8 cellular contexts compared by ENCODE assay signal in genomic region chr5:180811012-180811622, GRCh38. TPM values are rescaled to one million over a fixed set of nuclear protein-coding genes. Genes with fewer than 3 reads are reported as not detected.
DNase-seq lines count a peak whose midpoint lies in the region; ATAC-seq and TF ChIP-seq lines count a peak whose summit lies in the region.

No MANE protein-coding gene starts in this region.

- TF ChIP-seq POLR2A in vagina (IDR thresholded peaks at IDR 0.05): no peak

- in situ Hi-C loops in astrocyte of the cerebellum (cut with HindIII; ENCODE audit: low sequenced_read_pairs): no loop called here

- no peaks in the 10 kb centered on the region for H3K9me3 ChIP-seq in right atrium auricular region
- no peaks in the 10 kb centered on the region for H3K9me3 ChIP-seq in lung (ENCODE audit: control insufficient read depth in 2 of 2, insufficient read depth in 1 of 2, low read length in 1 of 2)
- no peaks in the 10 kb centered on the region for H3K9me3 ChIP-seq in vagina

- no peak for ATAC-seq in left ventricle myocardium superior
- ATAC-seq in lung (ENCODE audit: insufficient read depth, low FRiP score): no peak
- no peak for ATAC-seq in GM19455 (IDR thresholded peaks at IDR 0.05; ENCODE audit: unreplicated experiment)
- no peak for ATAC-seq in HG03378 (IDR thresholded peaks at IDR 0.05; ENCODE audit: unreplicated experiment)

- 9 to 12% methylated on average over 22 of the region's 22 CpGs for WGBS in lung, 2 donors

- H3K4me3 ChIP-seq in right atrium auricular region: peak overlapping the region; percentile 68 to 69
- peak overlapping the region; percentile 76 for H3K4me3 ChIP-seq in astrocyte of the cerebellum (ENCODE audit: low read depth, low read length)
- peak overlapping the region; percentile 71 for H3K4me3 ChIP-seq in lung
- H3K4me3 ChIP-seq in vagina: peak overlapping the region; percentile 64 to 73

- TF ChIP-seq CTCF in right atrium auricular region (IDR thresholded peaks at IDR 0.05) (no peak), astrocyte of the cerebellum (IDR thresholded peaks at IDR 0.05; ENCODE audit: low read depth, low read length, missing control alignments) (no peak), lung (IDR thresholded peaks at IDR 0.05; ENCODE audit: control extremely low read depth, extremely low read depth) (no peak), vagina (IDR thresholded peaks at IDR 0.05) (no peak)

- intact Hi-C loops in left ventricle myocardium superior (cut with micrococcal nuclease) (no loop called here), vagina (cut with DNase I) (no loop called here)

- peak overlapping the region; percentile 98 for H3K27ac ChIP-seq in right atrium auricular region
- peak overlapping the region; percentile 99 for H3K27ac ChIP-seq in lung (ENCODE audit: low read depth in 1 of 2, low read length in 1 of 2)
- H3K27ac ChIP-seq in vagina: peak overlapping the region; percentile 99

- H3K4me1 ChIP-seq in right atrium auricular region (peaks cover 0 to 46% of the 10 kb centered on the region in 2 donors), lung (ENCODE audit: control insufficient read depth in 2 of 2, insufficient read depth in 2 of 2, low read length in 2 of 2) (peaks cover 14 to 16% of the 10 kb centered on the region in 2 donors), vagina (peaks cover 49% of the 10 kb centered on the region)

- H3K36me3 ChIP-seq in right atrium auricular region: no peaks in the 10 kb centered on the region
- H3K36me3 ChIP-seq in lung (ENCODE audit: control insufficient read depth in 2 of 2, insufficient read depth in 2 of 2, low read length in 2 of 2): peaks cover 0 to 4% of the 10 kb centered on the region in 2 donors
- no peaks in the 10 kb centered on the region for H3K36me3 ChIP-seq in vagina

- no peak for DNase-seq in right atrium auricular region (ENCODE audit: low spot score)
- no peak for DNase-seq in left ventricle myocardium superior
- DNase-seq in astrocyte of the cerebellum (ENCODE audit: low read depth): no peak
- DNase-seq in lung (ENCODE audit: low spot score): no peak
- no peak for DNase-seq in vagina (ENCODE audit: extremely low spot score in 2 of 2)
- no peak for DNase-seq in COR-L47 (lab: John Stamatoyannopoulos, UW)

- H3K27me3 ChIP-seq in right atrium auricular region (no peaks in the 10 kb centered on the region), lung (ENCODE audit: control insufficient read depth, insufficient read depth) (no peaks in the 10 kb centered on the region), vagina (no peaks in the 10 kb centered on the region)

RNA-seq across cellular contexts. Expression of gene MGAT1, which starts 8.5 kb away (rescaled TPM):
- total RNA-seq in right atrium auricular region: 100 to 1,000 TPM in 1 of 2 donors, 10 to 100 TPM in 1; 84.1 to 130 TPM
- total RNA-seq in left ventricle myocardium superior: 67.0 TPM
- 100 to 1,000 TPM; 117 to 274 TPM for total RNA-seq in lung
- polyA plus RNA-seq in lung: 100 to 1,000 TPM; 149 to 415 TPM
- 152 TPM for total RNA-seq in vagina

RNA-seq across cellular contexts. Expression of gene ZFP62, which starts 50.0 kb away (rescaled TPM):
- total RNA-seq in right atrium auricular region (10 to 100 TPM; 10.6 to 13.1 TPM), left ventricle myocardium superior (15.2 TPM), lung (10 to 100 TPM; 18.1 to 31.2 TPM), vagina (22.3 TPM)
- polyA plus RNA-seq in lung: 10 to 100 TPM in 1 of 2 donors, 1 to 10 TPM in 1; 9.6 to 21.9 TPM
